In genomic region chr2:133085646-133086045, GRCh38 we compare ENCODE assay signal across 29 cellular contexts.
"Had no signal": no experiment of that assay in that cellular context is flagged by ENCODE, and none has a peak within 500 bp of the region (broad histone marks: within the 10 kb centered on the region; RNA-seq: fewer than 3 reads in every experiment).

No MANE protein-coding gene starts in this region.

- H3K36me3 ChIP-seq: brain microvascular endothelial cell had no signal

- H3K27ac Mint-ChIP-seq: activated CD4-positive, alpha-beta memory T cell treated with anti-CD3 and anti-CD28 coated beads, Interleukin-2, amount 10 ng/mL, durations not matched to agents 7 days and 5 days; activated CD4-positive, alpha-beta T cell treated with anti-CD3 and anti-CD28 coated beads, Interleukin-2, amount 10 ng/mL, durations not matched to agents 7 days and 5 days; activated naive CD8-positive, alpha-beta T cell; activated T-cell treated with anti-CD3 and anti-CD28 coated beads, Interleukin-2, amount 50 U/mL, for 24 hours; activated T-helper 17 cell treated with anti-CD3 and anti-CD28 coated beads, Interleukin-2, amount 50 U/mL, for 72 hours; dendritic cell treated with granulocyte-macrophage colony-stimulating factor and Interleukin-4, amounts not matched to agents 40 ng/mL and 50 ng/mL, for 4 days; endodermal cell; WTC11 had no signal

- ATAC-seq: activated T-helper 17 cell treated with anti-CD3 and anti-CD28 coated beads, Interleukin-2, amount 50 U/mL, for 72 hours; esophagus mucosa; WTC11 had no signal

- DNase-seq: activated CD4-positive, alpha-beta memory T cell treated with anti-CD3 and anti-CD28 coated beads, Interleukin-2, amount 10 ng/mL, durations not matched to agents 7 days and 5 days; activated CD4-positive, alpha-beta T cell treated with anti-CD3 and anti-CD28 coated beads for 1 hour; activated CD4-positive, alpha-beta T cell treated with anti-CD3 and anti-CD28 coated beads for 4 hours; activated CD4-positive, alpha-beta T cell treated with anti-CD3 and anti-CD28 coated beads, Interleukin-2, amount 10 ng/mL, durations not matched to agents 7 days and 5 days; activated CD4-positive, alpha-beta T cell treated with anti-CD3 and anti-CD28 coated beads, Interleukin-2, amount 50 U/mL, for 4 hours; activated CD8-positive, alpha-beta memory T cell treated with anti-CD3 and anti-CD28 coated beads, Interleukin-2, amount 50 U/mL, for 48 hours; activated effector memory CD4-positive, alpha-beta T cell treated with Interleukin-2 at 50 U/mL for 16 hours; activated gamma-delta T cell treated with Interleukin-2 at 50 U/mL for 16 hours; activated naive CD4-positive, alpha-beta T cell treated with anti-CD3 and anti-CD28 coated beads, Interleukin-2, amount 50 U/mL, for 16 hours; activated naive CD4-positive, alpha-beta T cell treated with Interleukin-2 at 50 U/mL for 16 hours; activated T-cell treated with anti-CD3 and anti-CD28 coated beads for 4 hours; activated T-cell treated with anti-CD3 and anti-CD28 coated beads, Interleukin-2, amount 50 U/mL, for 24 hours; amniotic stem cell; anterior cingulate cortex; brain microvascular endothelial cell; dorsolateral prefrontal cortex; effector memory CD4-positive, alpha-beta T cell; endodermal cell; foreskin fibroblast; head of caudate nucleus; T-helper 2 cell had no signal

- H3K4me1 Mint-ChIP-seq: activated CD4-positive, alpha-beta memory T cell treated with anti-CD3 and anti-CD28 coated beads, Interleukin-2, amount 10 ng/mL, durations not matched to agents 7 days and 5 days; activated CD4-positive, alpha-beta T cell treated with anti-CD3 and anti-CD28 coated beads, Interleukin-2, amount 10 ng/mL, durations not matched to agents 7 days and 5 days; activated T-helper 17 cell treated with anti-CD3 and anti-CD28 coated beads, Interleukin-2, amount 50 U/mL, for 72 hours; central memory CD8-positive, alpha-beta T cell had no signal

- H3K27ac ChIP-seq: brain microvascular endothelial cell, coronary artery, dorsolateral prefrontal cortex, VCaP had no signal

- H3K4me3 ChIP-seq: coronary artery, dorsolateral prefrontal cortex had no signal

- H3K27me3 Mint-ChIP-seq: activated CD4-positive, alpha-beta memory T cell treated with anti-CD3 and anti-CD28 coated beads, Interleukin-2, amount 10 ng/mL, durations not matched to agents 7 days and 5 days; activated CD4-positive, alpha-beta T cell treated with anti-CD3 and anti-CD28 coated beads, Interleukin-2, amount 10 ng/mL, durations not matched to agents 7 days and 5 days; activated naive CD8-positive, alpha-beta T cell; activated T-cell treated with anti-CD3 and anti-CD28 coated beads, Interleukin-2, amount 50 U/mL, for 24 hours; activated T-helper 17 cell treated with anti-CD3 and anti-CD28 coated beads, Interleukin-2, amount 50 U/mL, for 72 hours; central memory CD8-positive, alpha-beta T cell; dendritic cell treated with granulocyte-macrophage colony-stimulating factor and Interleukin-4, amounts not matched to agents 40 ng/mL and 50 ng/mL, for 4 days had no signal

- H3K36me3 Mint-ChIP-seq: activated naive CD8-positive, alpha-beta T cell; WTC11 had no signal

- H3K27me3 ChIP-seq: brain microvascular endothelial cell had no signal

- H3K4me3 Mint-ChIP-seq: activated CD4-positive, alpha-beta memory T cell treated with anti-CD3 and anti-CD28 coated beads, Interleukin-2, amount 10 ng/mL, durations not matched to agents 7 days and 5 days; activated CD4-positive, alpha-beta T cell treated with anti-CD3 and anti-CD28 coated beads, Interleukin-2, amount 10 ng/mL, durations not matched to agents 7 days and 5 days; activated naive CD8-positive, alpha-beta T cell; activated T-cell treated with anti-CD3 and anti-CD28 coated beads, Interleukin-2, amount 50 U/mL, for 24 hours; activated T-helper 17 cell treated with anti-CD3 and anti-CD28 coated beads, Interleukin-2, amount 50 U/mL, for 72 hours; central memory CD8-positive, alpha-beta T cell; dendritic cell treated with granulocyte-macrophage colony-stimulating factor and Interleukin-4, amounts not matched to agents 40 ng/mL and 50 ng/mL, for 4 days; endodermal cell; WTC11 had no signal

- H3K9me3 Mint-ChIP-seq: activated CD4-positive, alpha-beta T cell treated with anti-CD3 and anti-CD28 coated beads, Interleukin-2, amount 10 ng/mL, durations not matched to agents 7 days and 5 days; activated T-cell treated with anti-CD3 and anti-CD28 coated beads, Interleukin-2, amount 50 U/mL, for 24 hours; dendritic cell treated with granulocyte-macrophage colony-stimulating factor and Interleukin-4, amounts not matched to agents 40 ng/mL and 50 ng/mL, for 4 days; WTC11 had no signal
